8 cellular contexts compared by ENCODE assay signal in the genomic region with DNA sequence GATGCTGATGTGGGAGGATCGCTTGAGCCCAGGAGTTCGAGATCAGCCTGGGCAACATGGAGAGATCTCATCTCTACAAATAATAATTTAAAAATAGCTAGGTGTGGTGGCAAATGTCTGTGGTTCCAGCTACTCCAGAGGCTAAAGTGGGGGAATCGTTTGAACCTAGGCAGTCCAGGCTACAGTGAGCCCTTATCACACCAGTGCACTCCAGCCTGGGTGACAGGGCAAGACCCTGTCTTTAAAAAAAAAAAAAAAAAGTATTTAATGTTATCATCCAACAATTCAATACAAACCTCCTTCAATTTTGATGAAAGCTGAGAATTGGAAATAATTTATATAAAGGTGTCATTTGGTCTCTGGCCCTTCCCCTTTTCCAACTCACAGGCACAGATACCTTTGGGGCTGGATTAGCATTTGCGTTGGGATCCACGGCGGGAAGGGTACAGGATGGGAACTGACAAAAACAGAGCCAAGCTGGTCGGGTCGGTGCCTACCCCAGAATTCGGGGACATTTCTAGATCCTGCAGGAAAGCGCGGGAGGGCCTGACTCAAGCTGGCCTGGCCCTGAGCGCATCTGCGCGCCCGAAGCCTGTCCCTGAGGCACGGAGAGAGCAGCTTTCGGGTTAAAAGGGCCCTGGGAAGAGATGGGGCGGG. TPM values are rescaled to one million over a fixed set of nuclear protein-coding genes. Genes with fewer than 3 reads are reported as not detected.
A peak's percentile ranks its signal among the peaks of the same experiment; 100 is the strongest.
DNase-seq lines count a peak whose midpoint lies in the region; ATAC-seq and TF ChIP-seq lines count a peak whose summit lies in the region.

No MANE protein-coding gene starts in this region.

- peaks cover 11% of the 10 kb centered on the region for H3K9me1 ChIP-seq in IMR-90 (ENCODE audit: insufficient read depth, low read length)

- H3K23ac ChIP-seq in IMR-90 (ENCODE audit: low read depth, low read length) (peak overlapping the region; percentile 64), mesenchymal stem cell (ENCODE audit: low read length in 2 of 2) (peak overlapping the region in 1 of 2 experiments; percentile 46)

- H4K91ac ChIP-seq in IMR-90 (ENCODE audit: insufficient read depth, low read depth, low read length) (peak overlapping the region; percentile 91), mesenchymal stem cell (ENCODE audit: low read length) (peak overlapping the region; percentile 88)

- peak overlapping the region; percentile 71 for H4K5ac ChIP-seq in IMR-90 (ENCODE audit: low read depth, low read length)

- no peak overlapping the region for H2BK12ac ChIP-seq in mesenchymal stem cell (ENCODE audit: low read length in 2 of 2)

- peak overlapping the region; percentile 84 for H3K4ac ChIP-seq in IMR-90 (ENCODE audit: low read depth, low read length)
- H3K4ac ChIP-seq in mesenchymal stem cell (ENCODE audit: low read depth in 1 of 2, low read length in 2 of 2), result peak overlapping the region; percentile 83 to 85

- H3K79me1 ChIP-seq in IMR-90 (ENCODE audit: low read depth in 1 of 2, low read length in 2 of 2), result peaks cover 6 to 35% of the 10 kb centered on the region in 2 experiments; a peak in 3 of 4 replicates
- no peaks in the 10 kb centered on the region for H3K79me1 ChIP-seq in mesenchymal stem cell (replicated peaks; ENCODE audit: low read length, poor library complexity, severe bottlenecking)

- peak overlapping the region; percentile 86 for H2BK5ac ChIP-seq in IMR-90 (ENCODE audit: low read depth, low read length, poor library complexity, severe bottlenecking)
- H2BK5ac ChIP-seq in mesenchymal stem cell (ENCODE audit: low read depth, low read length, poor library complexity, severe bottlenecking), result peak overlapping the region; percentile 9

- H3K4me3 ChIP-seq in AG09309 (ENCODE audit: control insufficient read depth, low read depth, low read length) (peak overlapping the region; percentile 45), IMR-90 (ENCODE audit: insufficient read depth, low read depth, low read length) (peak overlapping the region; percentile 46), brain microvascular endothelial cell (ENCODE audit: low read depth, low read length) (peak overlapping the region; percentile 67), mesenchymal stem cell (ENCODE audit: insufficient read depth in 1 of 2, low read depth in 1 of 2, low read length in 2 of 2) (peak overlapping the region; percentile 61 to 86), uterus (peak overlapping the region; percentile 47 to 61)

- H3K9ac ChIP-seq in IMR-90 (ENCODE audit: low read depth, low read length), result peak overlapping the region; percentile 85
- peak overlapping the region; percentile 97 for H3K9ac ChIP-seq in mesenchymal stem cell (ENCODE audit: low read length)

- peaks cover 35% of the 10 kb centered on the region for H4K20me1 ChIP-seq in IMR-90 (ENCODE audit: insufficient read depth, low read length)

- POLR2A ChIA-PET in IMR-90 (lab: Charles Lee; ENCODE audit: unreplicated experiment), result no interaction called here

- H3K27me3 ChIP-seq in IMR-90 (ENCODE audit: control insufficient read depth, insufficient read depth, low read length) (no peaks in the 10 kb centered on the region), brain microvascular endothelial cell (replicated peaks) (no peaks in the 10 kb centered on the region), mesenchymal stem cell (ENCODE audit: control insufficient read depth in 1 of 2, insufficient read depth in 1 of 2, low read length in 2 of 2) (no peaks in the 10 kb centered on the region), uterus (no peaks in the 10 kb centered on the region)

- peak overlapping the region; percentile 23; the same call in 1 of the 3 replicates for H2BK15ac ChIP-seq in IMR-90 (ENCODE audit: low read depth, low read length)
- H2BK15ac ChIP-seq in mesenchymal stem cell (ENCODE audit: low read depth, poor library complexity, severe bottlenecking), result peak overlapping the region; percentile 70

- H3K9me3 ChIP-seq in IMR-90 (ENCODE audit: control insufficient read depth, insufficient read depth, low read length), result no peaks in the 10 kb centered on the region
- H3K9me3 ChIP-seq in mesenchymal stem cell (ENCODE audit: control insufficient read depth, low read length), result no peaks in the 10 kb centered on the region
- no peaks in the 10 kb centered on the region for H3K9me3 ChIP-seq in uterus

- dilution Hi-C loops in IMR-90 (cut with HindIII; ENCODE audit: low sequenced_read_pairs, unreplicated experiment), result no loop called here

- peak overlapping the region; percentile 23 for H3K18ac ChIP-seq in IMR-90 (ENCODE audit: low read depth, low read length)
- peak overlapping the region; percentile 89 to 93 for H3K18ac ChIP-seq in mesenchymal stem cell (ENCODE audit: low read depth in 1 of 2, low read length in 2 of 2)

- TF ChIP-seq RAD21 in IMR-90 (IDR thresholded peaks at IDR 0.05; ENCODE audit: low read length), result no peak

- H2BK120ac ChIP-seq in IMR-90 (ENCODE audit: low read depth, low read length), result peak overlapping the region; percentile 67
- no peak overlapping the region for H2BK120ac ChIP-seq in mesenchymal stem cell (ENCODE audit: low read depth, low read length)

- H2AFZ ChIP-seq in IMR-90 (replicated peaks; ENCODE audit: low read length, poor library complexity) (peak overlapping the region; percentile 96), mesenchymal stem cell (ENCODE audit: low read depth, low read length) (peak overlapping the region; percentile 59)

- in situ Hi-C loops in IMR-90 (cut with MboI; ENCODE audit: low sequenced_read_pairs), result no loop called here
- in situ Hi-C loops in brain microvascular endothelial cell (cut with HindIII; ENCODE audit: low pct_ligation_motif_present, low sequenced_read_pairs), result no loop called here

- H3K36me3 ChIP-seq in IMR-90 (ENCODE audit: control insufficient read depth, insufficient read depth, low read length) (no peaks in the 10 kb centered on the region), brain microvascular endothelial cell (replicated peaks) (no peaks in the 10 kb centered on the region), mesenchymal stem cell (ENCODE audit: control insufficient read depth in 1 of 2, insufficient read depth in 2 of 2, low read depth in 1 of 2, low read length in 2 of 2) (no peaks in the 10 kb centered on the region), uterus (no peaks in the 10 kb centered on the region)

- H4K8ac ChIP-seq in IMR-90 (ENCODE audit: low read depth in 2 of 2, low read length in 2 of 2), result peak overlapping the region; percentile 34 to 96
- peak overlapping the region; percentile 97 for H4K8ac ChIP-seq in mesenchymal stem cell (ENCODE audit: low read length)

- TF ChIP-seq CTCF in AG09309 (IDR thresholded peaks at IDR 0.05; ENCODE audit: control insufficient read depth, insufficient read depth, low read depth, low read length, missing control alignments) (no peak), IMR-90 (conservative IDR thresholded peaks at IDR 0.05; ENCODE audit: low read depth, low read length) (no peak), brain microvascular endothelial cell (IDR thresholded peaks at IDR 0.05; ENCODE audit: low read depth, low read length, missing control alignments) (no peak), uterus (IDR thresholded peaks at IDR 0.05) (no peak)

- TF ChIP-seq POLR2A in IMR-90 (IDR thresholded peaks at IDR 0.05; ENCODE audit: low read depth, low read length), result no peak
- TF ChIP-seq POLR2A in uterus (IDR thresholded peaks at IDR 0.05), result no peak

- no TSS peak for BruUV-seq in IMR-90 (replicated peaks; lab: Mats Ljungman, UMichigan)

- WGBS in IMR-90 (ENCODE audit: extremely low coverage in 2 of 2, insufficient read length in 1 of 2), 2 experiments, result 21% methylated on average over 8 of the region's 18 CpGs; no CpG with 5 or more reads in 1 of the 2 experiments
- 17% methylated on average over 16 of the region's 18 CpGs for WGBS in mesenchymal stem cell

- CTCF ChIA-PET in IMR-90 (lab: Yijun Ruan, JAX), result interaction anchor here (0.5 kb wide), 1 partner anchor 66 kb away, joined by 3 read pairs; no protein-coding TSS in a partner anchor

- peak overlapping the region; percentile 92 for H3K14ac ChIP-seq in IMR-90 (replicated peaks; ENCODE audit: low read depth, low read length)
- peak overlapping the region in 1 of 2 experiments; percentile 50 for H3K14ac ChIP-seq in mesenchymal stem cell (ENCODE audit: low read length in 2 of 2)

- H3K56ac ChIP-seq in IMR-90 (ENCODE audit: extremely low read depth, insufficient read depth, low read length), result peak overlapping the region; percentile 90

- H3K4me2 ChIP-seq in IMR-90 (ENCODE audit: low read depth, low read length) (peak overlapping the region; percentile 76), mesenchymal stem cell (ENCODE audit: low read length, poor library complexity, severe bottlenecking) (peak overlapping the region; percentile 88)

- peaks cover 3% of the 10 kb centered on the region for H3K4me1 ChIP-seq in IMR-90 (ENCODE audit: control insufficient read depth, insufficient read depth, low read length)
- peaks cover 5% of the 10 kb centered on the region for H3K4me1 ChIP-seq in mesenchymal stem cell (ENCODE audit: control insufficient read depth, insufficient read depth, low read depth, low read length)
- peaks cover 0 to 12% of the 10 kb centered on the region in 2 donors for H3K4me1 ChIP-seq in uterus

- peak; percentile 11 for ATAC-seq in GM21360 (IDR thresholded peaks at IDR 0.05; ENCODE audit: unreplicated experiment)
- ATAC-seq in IMR-90 (ENCODE audit: low read depth), result peak; percentile 13

- intact Hi-C loops in IMR-90 (cut with micrococcal nuclease), result no loop called here
- intact Hi-C loops in uterus (cut with DNase I; ENCODE audit: low total_unique reads), result no loop called here

- DNase-seq in AG09309 (ENCODE audit: low read depth) (no peak), IMR-90 (no peak), brain microvascular endothelial cell (no peak), mesenchymal stem cell (no peak), uterus (no peak), kidney tubule cell (ENCODE audit: low spot score) (no peak), EL (no peak)

- H3K27ac ChIP-seq in IMR-90 (ENCODE audit: insufficient read depth, low read length) (peak overlapping the region; percentile 69), brain microvascular endothelial cell (peak overlapping the region; percentile 55), mesenchymal stem cell (ENCODE audit: low read length, poor library complexity, severe bottlenecking) (peak overlapping the region; percentile 36), uterus (peak overlapping the region; percentile 88 to 92)

- H2AK5ac ChIP-seq in IMR-90 (ENCODE audit: low read depth, low read length), result peak overlapping the region; percentile 53
- no peak overlapping the region for H2AK5ac ChIP-seq in mesenchymal stem cell (ENCODE audit: low read length, severe bottlenecking)

- H2AK9ac ChIP-seq in IMR-90 (replicated peaks; ENCODE audit: low read depth, low read length, poor library complexity), result peak overlapping the region; percentile 85

- H2BK20ac ChIP-seq in IMR-90 (ENCODE audit: low read depth, low read length), result no peak overlapping the region

RNA-seq across cellular contexts. Expression of gene DCAF7, which starts 0.9 kb away (rescaled TPM):
- total RNA-seq in IMR-90 (2012; rRNA removed), result 31.4 and 40.9 TPM in 2 replicates
- 52.4 and 52.8 TPM in 2 replicates for polyA plus RNA-seq in IMR-90 (2012; rRNA removed)
- 27.7 and 39.4 TPM in 2 replicates for polyA plus RNA-seq in IMR-90 (2012; cell fraction: cytosol; rRNA removed)
- polyA plus RNA-seq in IMR-90 (2012; cell fraction: nucleus; rRNA removed; ENCODE audit: low replicate concordance), result 31.4 and 38.7 TPM in 2 replicates
- polyA plus RNA-seq in mesenchymal stem cell (2013, experiment 1 of 2), result 51.6 TPM
- 50.7 TPM for polyA plus RNA-seq in mesenchymal stem cell (2013, experiment 2 of 2)
- total RNA-seq in uterus, result 10 to 100 TPM in 3 of 4 donors, 1 to 10 TPM in 1; 5.6 to 51.1 (median 25.1) TPM

RNA-seq across cellular contexts. Expression of gene KCNH6, which starts 26.3 kb away (rescaled TPM):
- total RNA-seq in IMR-90 (2012; rRNA removed) (0.18 and 0.28 TPM in 2 replicates), uterus (not detected)
- polyA plus RNA-seq in IMR-90 (2012; rRNA removed), result 0.17 and 0.32 TPM in 2 replicates
- 0.17 and 0.26 TPM in 2 replicates for polyA plus RNA-seq in IMR-90 (2012; cell fraction: cytosol; rRNA removed)
- 0.34 and 1.2 TPM in 2 replicates for polyA plus RNA-seq in IMR-90 (2012; cell fraction: nucleus; rRNA removed; ENCODE audit: low replicate concordance)
- polyA plus RNA-seq in mesenchymal stem cell (2013, experiment 1 of 2), result 0.04 TPM
- polyA plus RNA-seq in mesenchymal stem cell (2013, experiment 2 of 2), result 0.03 TPM

RNA-seq across cellular contexts. Expression of gene TACO1, which starts 51.3 kb away (rescaled TPM):
- total RNA-seq in IMR-90 (2012; rRNA removed) (6.5 and 9.4 TPM in 2 replicates), uterus (10 to 100 TPM in 2 of 4 donors, 1 to 10 TPM in 2; 4.1 to 13.0 (median 8.4) TPM)
- polyA plus RNA-seq in IMR-90 (2012; rRNA removed), result 28.8 and 32.8 TPM in 2 replicates
- 14.2 and 15.9 TPM in 2 replicates for polyA plus RNA-seq in IMR-90 (2012; cell fraction: cytosol; rRNA removed)
- polyA plus RNA-seq in IMR-90 (2012; cell fraction: nucleus; rRNA removed; ENCODE audit: low replicate concordance), result 9.9 and 11.3 TPM in 2 replicates
- 15.9 TPM for polyA plus RNA-seq in mesenchymal stem cell (2013, experiment 1 of 2)
- 15.5 TPM for polyA plus RNA-seq in mesenchymal stem cell (2013, experiment 2 of 2)

Comparison
In these comparisons a context has a peak if more than half of its experiments do, and no peak if none do; other contexts are left out.
1. H3K27ac ChIP-seq: peak in every context shown above with its lines; median percentile 90 in uterus; 69 in IMR-90; 55 in brain microvascular endothelial cell; 36 in mesenchymal stem cell.